ENCODE assay signal across 1 cellular context in the genomic region with DNA sequence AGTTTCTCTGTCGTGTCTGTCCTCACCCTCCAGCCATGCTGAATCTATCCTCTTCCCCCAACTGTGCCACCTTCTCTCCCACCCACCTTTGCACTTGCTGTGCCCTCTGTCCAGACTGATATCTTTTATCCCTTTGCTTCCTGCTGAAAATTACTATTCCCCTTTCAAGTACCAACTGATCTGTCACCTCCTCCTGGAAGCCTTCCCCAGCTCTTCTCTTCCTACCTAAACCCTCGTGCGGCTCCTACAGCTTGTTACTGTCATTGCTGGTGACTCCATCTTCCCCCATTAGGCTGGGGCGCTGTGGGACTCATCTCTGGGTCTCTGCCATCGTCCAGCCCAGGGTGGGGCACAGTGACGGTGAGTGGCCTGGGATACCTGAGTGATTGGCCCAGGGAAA.
TF ChIP-seq lines count a peak whose summit lies in the region.

No MANE protein-coding gene starts in this region.

TF ChIP-seq in K562, 482 proteins besides CTCF, POLR2A, EP300 and RAD21:
- no peak for TF ChIP-seq GTF2F1 (IDR thresholded peaks at IDR 0.05; ENCODE audit: low read depth, low read length)
- TF ChIP-seq PHF20 (IDR thresholded peaks at IDR 0.05; ENCODE audit: partially characterized antibody): no peak
- peak; percentile 84 for TF ChIP-seq ZFP36 (IDR thresholded peaks at IDR 0.05; ENCODE audit: low read depth, low read length, partially characterized antibody)
